ENCODE assay signal across 18 cellular contexts in the genomic region with DNA sequence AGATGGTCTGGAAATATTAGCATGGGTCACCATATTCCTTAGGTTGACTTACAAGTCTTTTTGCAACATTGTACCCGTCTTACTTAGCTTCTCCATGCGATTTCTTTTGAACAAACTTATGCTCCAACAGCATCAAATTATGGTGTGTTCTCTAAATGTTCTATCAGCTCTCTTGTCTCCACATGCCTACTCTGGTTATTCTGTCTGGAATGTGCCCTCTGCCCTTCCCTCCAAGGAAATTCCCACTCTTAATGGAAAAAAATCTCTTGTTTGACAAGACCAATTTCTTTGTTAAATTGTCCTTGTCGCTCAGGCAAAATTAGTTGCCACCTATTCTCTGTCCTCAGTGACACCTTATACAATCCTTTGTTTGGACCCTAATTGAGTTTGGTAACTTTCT.
"Had no signal": no experiment of that assay in that cellular context is flagged by ENCODE, and none has a peak within 500 bp of the region (broad histone marks: within the 10 kb centered on the region; RNA-seq: fewer than 3 reads in every experiment).

No MANE protein-coding gene starts in this region.

- DNase-seq: activated CD4-positive, alpha-beta T cell treated with anti-CD3 and anti-CD28 coated beads for 1 hour; activated CD4-positive, alpha-beta T cell treated with anti-CD3 and anti-CD28 coated beads, Interleukin-2, amount 50 U/mL, for 1 hour; activated T-cell treated with anti-CD3 and anti-CD28 coated beads, Interleukin-2, amount 50 U/mL, for 1 hour; aorta; lower lobe of right lung; natural killer cell; ovary; stimulated activated CD4-positive, alpha-beta T cell treated with anti-CD3 and anti-CD28 coated beads, Interleukin-4, amount 100 ng/mL, for 24 hours; stimulated activated naive CD8-positive, alpha-beta T cell treated with anti-CD3 and anti-CD28 coated beads, Interleukin-15, Interleukin-2, amounts not matched to agents 100 U/mL and 50 U/mL, for 24 hours; T-helper 1 cell; T-helper 9 cell; thyroid gland; upper lobe of right lung had no signal

- H3K9me3 Mint-ChIP-seq: mesothelial cell of epicardium had no signal

- H3K4me3 Mint-ChIP-seq: mesothelial cell of epicardium, natural killer cell had no signal

- H3K4me1 Mint-ChIP-seq: natural killer cell had no signal

- H3K4me3 ChIP-seq: coronary artery, lower lobe of right lung, ovary, prostate gland, thyroid gland, upper lobe of right lung had no signal

- H3K36me3 Mint-ChIP-seq: activated naive CD4-positive, alpha-beta T cell treated with anti-CD3 and anti-CD28 coated beads, Interleukin-2, amount 50 U/mL, for 72 hours; mesothelial cell of epicardium; natural killer cell had no signal

- H3K9me3 ChIP-seq: lower lobe of right lung, neutrophil, ovary, prostate gland, thyroid gland, upper lobe of right lung had no signal

- H3K4me1 ChIP-seq: lower lobe of right lung, prostate gland, thyroid gland, upper lobe of right lung had no signal

- H3K27me3 ChIP-seq: neutrophil, ovary, thyroid gland, upper lobe of right lung had no signal

- H3K36me3 ChIP-seq: lower lobe of right lung, neutrophil, ovary, prostate gland, thyroid gland, upper lobe of right lung had no signal

- H3K27ac ChIP-seq: coronary artery, lower lobe of right lung, neutrophil, ovary, prostate gland, thyroid gland, upper lobe of right lung had no signal

- H3K27ac Mint-ChIP-seq: activated naive CD4-positive, alpha-beta T cell treated with anti-CD3 and anti-CD28 coated beads, Interleukin-2, amount 50 U/mL, for 72 hours; mesothelial cell of epicardium; natural killer cell had no signal
